ENCODE assay signal across 1 cellular context in genomic region chr10:310976-311639, GRCh38.
TF ChIP-seq lines count a peak whose summit lies in the region.

No MANE protein-coding gene starts in this region.

TF ChIP-seq in IMR-90, 13 proteins besides CTCF, POLR2A, EP300 and RAD21 (continued from another document):
- no peak for TF ChIP-seq ELK1 (IDR thresholded peaks at IDR 0.05; ENCODE audit: borderline replicate concordance, low read depth, low read length)
- TF ChIP-seq CHD1 (IDR thresholded peaks at IDR 0.05; ENCODE audit: low read depth, low read length): no peak
- TF ChIP-seq NFE2L2 (IDR thresholded peaks at IDR 0.05; ENCODE audit: low read depth, low read length): no peak
